18 cellular contexts compared by ENCODE assay signal in genomic region chr14:63713058-63713457, GRCh38. TPM values are rescaled to one million over a fixed set of nuclear protein-coding genes. Genes with fewer than 3 reads are reported as not detected.
DNase-seq lines count a peak whose midpoint lies in the region; ATAC-seq, FAIRE-seq and TF ChIP-seq lines count a peak whose summit lies in the region.
"Had no signal": no experiment of that assay in that cellular context is flagged by ENCODE, and none has a peak within 500 bp of the region (broad histone marks: within the 10 kb centered on the region; RNA-seq: fewer than 3 reads in every experiment).

No MANE protein-coding gene starts in this region.

- no peaks in the 10 kb centered on the region for H3K27me3 Mint-ChIP-seq in T-helper 2 cell treated with Interferon-gamma antibody and Interleukin-4, amounts not matched to agents 5 μg/mL and 100 μg/mL, for 36 hours (ENCODE audit: low read depth)
- H3K27me3 Mint-ChIP-seq in activated T-helper 2 cell treated with anti-CD3 and anti-CD28 coated beads, Interferon-gamma antibody, Interleukin-2, Interleukin-4, amounts not matched to agents 10 μg/mL and 5 μg/mL and 100 μg/mL, durations not matched to agents 14 hours and 24 hours and 36 hours (ENCODE audit: low read depth): no peaks in the 10 kb centered on the region
- H3K27me3 Mint-ChIP-seq in naive thymus-derived CD4-positive, alpha-beta T cell: no peaks in the 10 kb centered on the region
- H3K27me3 Mint-ChIP-seq: progenitor cell of endocrine pancreas had no signal

- H3K36me3 Mint-ChIP-seq in T-helper 2 cell treated with Interferon-gamma antibody and Interleukin-4, amounts not matched to agents 5 μg/mL and 100 μg/mL, for 36 hours (ENCODE audit: low read depth): peaks cover 31% of the 10 kb centered on the region
- H3K36me3 Mint-ChIP-seq in activated T-helper 2 cell treated with anti-CD3 and anti-CD28 coated beads, Interferon-gamma antibody, Interleukin-2, Interleukin-4, amounts not matched to agents 10 μg/mL and 5 μg/mL and 100 μg/mL, durations not matched to agents 14 hours and 24 hours and 36 hours (ENCODE audit: low read depth): peaks cover 41% of the 10 kb centered on the region
- peaks cover 12 to 37% (median 30%) of the 10 kb centered on the region in 5 donors for H3K36me3 Mint-ChIP-seq in naive thymus-derived CD4-positive, alpha-beta T cell

- H3K9me3 Mint-ChIP-seq in T-helper 2 cell treated with Interferon-gamma antibody and Interleukin-4, amounts not matched to agents 5 μg/mL and 100 μg/mL, for 36 hours: peaks cover 15% of the 10 kb centered on the region
- H3K9me3 Mint-ChIP-seq in activated T-helper 2 cell treated with anti-CD3 and anti-CD28 coated beads, Interferon-gamma antibody, Interleukin-2, Interleukin-4, amounts not matched to agents 10 μg/mL and 5 μg/mL and 100 μg/mL, durations not matched to agents 14 hours and 24 hours and 36 hours: peaks cover 22% of the 10 kb centered on the region
- peaks cover 2 to 21% (median 10%) of the 10 kb centered on the region in 11 donors for H3K9me3 Mint-ChIP-seq in naive thymus-derived CD4-positive, alpha-beta T cell

- no peak overlapping the region for H3K27ac ChIP-seq in naive thymus-derived CD4-positive, alpha-beta T cell (ENCODE audit: low read depth, low read length)
- H3K27ac ChIP-seq in WERI-Rb-1: no peak overlapping the region
- H3K27ac ChIP-seq: 22Rv1, foreskin keratinocyte, PC-9 had no signal

- H3K4me1 ChIP-seq in naive thymus-derived CD4-positive, alpha-beta T cell (ENCODE audit: control insufficient read depth in 2 of 2, insufficient read depth in 2 of 2, low read length in 2 of 2): peaks cover 12 to 17% of the 10 kb centered on the region in 2 donors

- CTCF ChIA-PET in naive thymus-derived CD4-positive, alpha-beta T cell (lab: Charles Lee): interaction anchor here (0.8 kb wide), 1 partner anchor 20 kb away, joined by 3 read pairs; no protein-coding TSS in a partner anchor

- peaks cover 0 to 10% (median 7%) of the 10 kb centered on the region in 3 experiments for H3K9me3 ChIP-seq in naive thymus-derived CD4-positive, alpha-beta T cell (ENCODE audit: control insufficient read depth in 2 of 3, low read length in 3 of 3)
- H3K9me3 ChIP-seq in WERI-Rb-1 (ENCODE audit: severe bottlenecking): peaks cover 8% of the 10 kb centered on the region

- no peaks in the 10 kb centered on the region for H3K27me3 ChIP-seq in naive thymus-derived CD4-positive, alpha-beta T cell (ENCODE audit: control insufficient read depth in 2 of 2, insufficient read depth in 2 of 2, low read length in 2 of 2)
- H3K27me3 ChIP-seq in WERI-Rb-1 (ENCODE audit: insufficient read depth, low read depth, severe bottlenecking): no peaks in the 10 kb centered on the region
- H3K27me3 ChIP-seq: foreskin keratinocyte, spleen had no signal

- POLR2A ChIA-PET in naive thymus-derived CD4-positive, alpha-beta T cell (lab: Charles Lee): interaction anchor here (0.9 to 1.7 kb wide), 4 partner anchors 11 to 98 kb away, joined by 3 to 4 read pairs (median 3); partner anchors contain the start of gene SGPP1

- no peak for ATAC-seq in naive thymus-derived CD4-positive, alpha-beta T cell

- FAIRE-seq in H54 (lab: Jason Lieb, UNC): peak; percentile 61

- H3K4me1 Mint-ChIP-seq in T-helper 2 cell treated with Interferon-gamma antibody and Interleukin-4, amounts not matched to agents 5 μg/mL and 100 μg/mL, for 36 hours (ENCODE audit: low read depth): peaks cover 23% of the 10 kb centered on the region
- peaks cover 18% of the 10 kb centered on the region for H3K4me1 Mint-ChIP-seq in activated T-helper 2 cell treated with anti-CD3 and anti-CD28 coated beads, Interferon-gamma antibody, Interleukin-2, Interleukin-4, amounts not matched to agents 10 μg/mL and 5 μg/mL and 100 μg/mL, durations not matched to agents 14 hours and 24 hours and 36 hours (ENCODE audit: low read depth)
- peaks cover 20 to 63% (median 51%) of the 10 kb centered on the region in 7 donors for H3K4me1 Mint-ChIP-seq in naive thymus-derived CD4-positive, alpha-beta T cell

- H3K4me3 Mint-ChIP-seq in T-helper 2 cell treated with Interferon-gamma antibody and Interleukin-4, amounts not matched to agents 5 μg/mL and 100 μg/mL, for 36 hours: peak overlapping the region; percentile 1
- H3K4me3 Mint-ChIP-seq in activated T-helper 2 cell treated with anti-CD3 and anti-CD28 coated beads, Interferon-gamma antibody, Interleukin-2, Interleukin-4, amounts not matched to agents 10 μg/mL and 5 μg/mL and 100 μg/mL, durations not matched to agents 14 hours and 24 hours and 36 hours (ENCODE audit: low read depth): no peak overlapping the region
- H3K4me3 Mint-ChIP-seq in naive thymus-derived CD4-positive, alpha-beta T cell: peak overlapping the region in 9 of 10 donors; percentile 11 to 63 (median 57)

- TF ChIP-seq POLR2A in H54 (IDR thresholded peaks at IDR 0.05; ENCODE audit: low read depth, low read length): no peak

- TF ChIP-seq CTCF in WERI-Rb-1 (IDR thresholded peaks at IDR 0.05; ENCODE audit: low read depth, low read length): no peak

- H3K27ac Mint-ChIP-seq in T-helper 2 cell treated with Interferon-gamma antibody and Interleukin-4, amounts not matched to agents 5 μg/mL and 100 μg/mL, for 36 hours: peak overlapping the region; percentile 46
- peak overlapping the region; percentile 51 for H3K27ac Mint-ChIP-seq in activated T-helper 2 cell treated with anti-CD3 and anti-CD28 coated beads, Interferon-gamma antibody, Interleukin-2, Interleukin-4, amounts not matched to agents 10 μg/mL and 5 μg/mL and 100 μg/mL, durations not matched to agents 14 hours and 24 hours and 36 hours
- peak overlapping the region; percentile 11 to 75 (median 52) for H3K27ac Mint-ChIP-seq in naive thymus-derived CD4-positive, alpha-beta T cell
- H3K27ac Mint-ChIP-seq: progenitor cell of endocrine pancreas had no signal

- H3K36me3 ChIP-seq in naive thymus-derived CD4-positive, alpha-beta T cell (ENCODE audit: control insufficient read depth in 2 of 3, insufficient read depth in 3 of 3, low read length in 3 of 3): no peaks in the 10 kb centered on the region
- peaks cover 8% of the 10 kb centered on the region for H3K36me3 ChIP-seq in WERI-Rb-1

- H3K4me3 ChIP-seq in naive thymus-derived CD4-positive, alpha-beta T cell (ENCODE audit: low read length): no peak overlapping the region
- H3K4me3 ChIP-seq in WERI-Rb-1 (ENCODE audit: low read depth, low read length): no peak overlapping the region
- H3K4me3 ChIP-seq: PC-9, spleen had no signal

- DNase-seq in T-helper 2 cell treated with Interferon-gamma antibody and Interleukin-4, amounts not matched to agents 5 μg/mL and 100 μg/mL, for 36 hours (ENCODE audit: low spot score): no peak
- DNase-seq in T-helper 2 cell: no peak
- no peak for DNase-seq in H54 (ENCODE audit: insufficient read length, low spot score)
- no peak for DNase-seq in activated T-helper 2 cell treated with anti-CD3 and anti-CD28 coated beads, Interferon-gamma antibody, Interleukin-2, Interleukin-4, amounts not matched to agents 10 μg/mL and 5 μg/mL and 100 μg/mL, durations not matched to agents 14 hours and 24 hours and 36 hours (ENCODE audit: low spot score)
- DNase-seq in naive thymus-derived CD4-positive, alpha-beta T cell: no peak
- no peak for DNase-seq in WERI-Rb-1
- no peak for DNase-seq in pons (ENCODE audit: low spot score)
- DNase-seq in C1 segment of cervical spinal cord (lab: John Stamatoyannopoulos, UW): no peak
- DNase-seq: effector CD8-positive, alpha-beta T cell; GF-D8; NCI-H1694; NCI-H69; SK-N-SH; spleen had no signal

- intact Hi-C loops in activated T-helper 2 cell treated with anti-CD3 and anti-CD28 coated beads, Interferon-gamma antibody, Interleukin-2, Interleukin-4, amounts not matched to agents 10 μg/mL and 5 μg/mL and 100 μg/mL, durations not matched to agents 14 hours and 24 hours and 36 hours (cut with micrococcal nuclease): no loop called here
- intact Hi-C loops in naive thymus-derived CD4-positive, alpha-beta T cell (cut with micrococcal nuclease): loop anchor here in 1 of 2 donors (2.0 kb wide), 1 partner anchor 14 kb away; no protein-coding TSS in a partner anchor

RNA-seq across cellular contexts. Expression of gene SGPP1, which starts 14.8 kb away (rescaled TPM):
- 13.0 and 14.0 TPM in 2 replicates for total RNA-seq in activated T-helper 2 cell treated with anti-CD3 and anti-CD28 coated beads, Interferon-gamma antibody, Interleukin-2, Interleukin-4, amounts not matched to agents 10 μg/mL and 5 μg/mL and 100 μg/mL, durations not matched to agents 14 hours and 24 hours and 36 hours
- 10 to 100 TPM; 15.1 to 17.7 (median 15.7) TPM for total RNA-seq in naive thymus-derived CD4-positive, alpha-beta T cell
- polyA plus RNA-seq in naive thymus-derived CD4-positive, alpha-beta T cell: 10 to 100 TPM; 11.5 to 13.1 TPM
